ENCODE assay signal across 4 cellular contexts in the genomic region with DNA sequence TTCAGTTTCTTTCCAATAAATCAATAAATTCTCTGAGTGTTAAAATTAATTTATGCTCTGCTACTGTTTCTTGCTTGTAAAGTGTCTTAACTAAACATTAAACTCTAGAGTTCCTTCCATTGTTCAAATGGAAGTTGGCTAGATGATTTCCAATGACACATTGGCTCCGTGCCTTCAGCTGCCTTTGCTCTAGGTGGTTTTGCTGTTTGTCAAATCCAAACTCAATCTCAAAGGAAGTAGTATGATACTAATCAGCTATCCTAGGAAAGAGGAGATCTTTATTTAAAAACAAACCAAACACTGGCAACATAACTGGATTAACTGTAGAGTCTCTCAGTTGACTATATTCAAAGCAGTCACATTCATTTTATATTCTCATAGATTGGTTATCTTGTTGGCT.
"Had no signal": no experiment of that assay in that cellular context is flagged by ENCODE, and none has a peak within 500 bp of the region (broad histone marks: within the 10 kb centered on the region; RNA-seq: fewer than 3 reads in every experiment).

No MANE protein-coding gene starts in this region.

- ATAC-seq: GM23338, HepG2 had no signal

- DNase-seq: H9, HCEC 1CT had no signal

- H3K4me3 ChIP-seq: GM23338 had no signal
